Comparison of ENCODE assay signal across 16 cellular contexts in the genomic region with DNA sequence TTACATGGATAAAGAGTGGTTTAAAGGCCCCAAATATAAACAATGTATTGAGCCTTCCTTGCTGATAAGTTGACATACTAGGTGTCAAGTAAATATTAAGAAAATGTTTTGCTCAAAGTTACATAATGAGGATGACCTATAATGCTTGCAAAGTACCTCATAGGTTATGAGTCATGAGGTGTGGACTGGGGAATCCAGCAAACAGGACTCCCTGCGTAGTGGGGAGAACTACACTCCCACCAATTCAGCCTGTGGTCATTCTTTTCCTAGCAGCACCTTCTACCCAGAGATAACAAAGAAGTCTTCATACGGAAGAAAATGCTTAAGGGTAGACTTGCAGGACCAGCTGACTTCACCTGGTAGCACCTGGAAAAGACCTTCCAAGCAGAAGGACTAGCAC.
"Had no signal": no experiment of that assay in that cellular context is flagged by ENCODE, and none has a peak within 500 bp of the region (broad histone marks: within the 10 kb centered on the region; RNA-seq: fewer than 3 reads in every experiment).

No MANE protein-coding gene starts in this region.

- H3K27ac ChIP-seq: coronary artery, thyroid gland had no signal

- H3K4me1 ChIP-seq: thyroid gland had no signal

- H3K4me3 ChIP-seq: coronary artery, thyroid gland had no signal

- H3K36me3 ChIP-seq: thyroid gland had no signal

- H3K9me3 ChIP-seq: thyroid gland had no signal

- H3K27me3 ChIP-seq: thyroid gland had no signal

- DNase-seq: activated CD4-positive, alpha-beta memory T cell treated with anti-CD3 and anti-CD28 coated beads, Interleukin-2, amount 10 ng/mL, durations not matched to agents 7 days and 5 days; activated CD4-positive, alpha-beta T cell treated with anti-CD3 and anti-CD28 coated beads for 48 hours; activated CD4-positive, CD25-positive, alpha-beta regulatory T cell; activated CD8-positive, alpha-beta memory T cell treated with anti-CD3 and anti-CD28 coated beads, Interleukin-2, amount 10 ng/mL, durations not matched to agents 7 days and 5 days; activated naive CD4-positive, alpha-beta T cell; activated naive CD8-positive, alpha-beta T cell treated with anti-CD3 and anti-CD28 coated beads for 36 hours; activated T-cell treated with anti-CD3 and anti-CD28 coated beads, Interleukin-2, amount 50 U/mL, for 1 hour; amniotic stem cell; nephron progenitor cell; occipital lobe; stimulated activated CD4-positive, alpha-beta T cell treated with anti-CD3 and anti-CD28 coated beads, Interleukin-12 subunit alpha, Interleukin-12 subunit beta, amount 100 ng/mL, for 4 hours; stimulated activated CD4-positive, alpha-beta T cell treated with anti-CD3 and anti-CD28 coated beads, Interleukin-1b, Interleukin-23, amount 100 ng/mL, for 48 hours; stimulated activated naive CD4-positive, alpha-beta T cell treated with Interleukin-2 at 50 U/mL for 16 hours; T1000; thyroid gland had no signal
